In the genomic region with DNA sequence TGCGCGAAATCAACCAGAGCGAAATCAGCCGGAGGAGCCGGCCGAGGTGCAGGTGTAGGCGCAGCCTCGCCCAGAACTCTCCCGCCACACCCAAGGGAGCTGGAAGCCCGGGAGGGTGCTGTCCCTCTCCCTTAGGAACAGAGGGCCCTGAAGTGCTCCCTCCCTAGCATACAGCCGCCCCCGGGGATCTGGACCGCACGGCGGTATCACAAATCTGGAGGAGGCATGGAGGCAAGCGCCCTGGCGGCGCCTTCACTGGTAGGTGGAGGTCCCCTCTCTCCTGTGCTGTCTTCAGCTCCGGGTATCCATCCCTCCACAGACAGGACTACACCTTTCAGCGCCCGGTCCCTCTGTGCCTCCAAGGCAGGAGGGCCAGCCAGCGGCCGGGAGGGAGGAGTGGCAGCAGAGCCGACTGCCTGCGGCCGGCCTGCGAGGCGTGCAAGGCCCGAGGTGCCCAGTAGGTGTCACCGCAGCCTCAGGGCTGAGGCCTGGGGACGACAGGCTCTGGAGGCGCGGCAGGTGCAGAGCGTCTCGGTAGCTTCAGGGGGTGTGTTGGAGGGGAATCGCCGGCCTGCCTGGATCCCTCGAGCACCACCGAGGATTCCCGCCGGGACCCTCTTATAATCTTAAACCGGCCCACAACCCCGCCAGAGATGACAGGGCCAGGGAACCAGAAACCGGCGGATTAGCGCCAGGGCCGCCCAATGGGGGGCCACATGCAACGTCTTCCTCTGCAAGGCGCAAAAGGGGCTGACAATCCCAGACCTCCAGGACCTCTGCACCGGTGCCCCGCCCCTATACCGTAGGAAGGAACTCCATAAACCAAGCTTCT, we compare ENCODE assay signal across 8 cellular contexts. TPM values are rescaled to one million over a fixed set of nuclear protein-coding genes. Genes with fewer than 3 reads are reported as not detected.
DNase-seq lines count a peak whose midpoint lies in the region; ATAC-seq and TF ChIP-seq lines count a peak whose summit lies in the region.

No MANE protein-coding gene starts in this region.

- DNase-seq in COR-L47 (lab: John Stamatoyannopoulos, UW) (peak; percentile 61), HuH-7.5 (ENCODE audit: low spot score) (peak; percentile 80), RPMI8226 (peak; percentile 74), globus pallidus (ENCODE audit: low spot score) (peak; percentile 48), omental fat pad (ENCODE audit: low spot score) (peak; percentile 31), thoracic aorta (ENCODE audit: low spot score) (no peak)
- peak; percentile 91 for DNase-seq in activated effector memory CD4-positive, alpha-beta T cell treated with anti-CD3 and anti-CD28 coated beads, Interleukin-2, amount 50 U/mL, for 16 hours

- peaks cover 30 to 42% of the 10 kb centered on the region in 2 donors for H3K4me1 ChIP-seq in thoracic aorta (ENCODE audit: control insufficient read depth in 1 of 2, low read depth in 2 of 2)

- ATAC-seq in GM21447 (IDR thresholded peaks at IDR 0.05; ENCODE audit: unreplicated experiment) = peak; percentile 77
- ATAC-seq in omental fat pad (ENCODE audit: low FRiP score) = peak; percentile 68
- ATAC-seq in thoracic aorta (ENCODE audit: insufficient number of reproducible peaks, low FRiP score, low read depth) = peak; percentile 51

- TF ChIP-seq CTCF in omental fat pad (IDR thresholded peaks at IDR 0.05) (peak in 1 of 3 donors; percentile 23), thoracic aorta (IDR thresholded peaks at IDR 0.05) (peak; percentile 92)

- H3K4me3 ChIP-seq in thoracic aorta = peak overlapping the region; percentile 54

- no peaks in the 10 kb centered on the region for H3K9me3 ChIP-seq in thoracic aorta

- H3K27ac ChIP-seq in thoracic aorta = no peak overlapping the region

- H3K27me3 ChIP-seq in thoracic aorta (replicated peaks; ENCODE audit: insufficient read depth) = peaks cover 28% of the 10 kb centered on the region

- H3K36me3 ChIP-seq in thoracic aorta = no peaks in the 10 kb centered on the region

RNA-seq across cellular contexts. Expression of a gene that starts 2.8 kb away (rescaled TPM):
- total RNA-seq in omental fat pad (under 1 TPM in 1 of 4 donors, not detected in 3; 0.48 TPM), thoracic aorta (1 to 10 TPM in 1 of 2 donors, not detected in 1; 1.6 TPM)

RNA-seq across cellular contexts. Expression of a gene that starts 16.6 kb away (rescaled TPM):
- under 1 TPM in 1 of 4 donors, not detected in 3; 0.19 TPM for total RNA-seq in omental fat pad
- total RNA-seq in thoracic aorta = not detected
